ENCODE assay signal across 10 cellular contexts in the genomic region with DNA sequence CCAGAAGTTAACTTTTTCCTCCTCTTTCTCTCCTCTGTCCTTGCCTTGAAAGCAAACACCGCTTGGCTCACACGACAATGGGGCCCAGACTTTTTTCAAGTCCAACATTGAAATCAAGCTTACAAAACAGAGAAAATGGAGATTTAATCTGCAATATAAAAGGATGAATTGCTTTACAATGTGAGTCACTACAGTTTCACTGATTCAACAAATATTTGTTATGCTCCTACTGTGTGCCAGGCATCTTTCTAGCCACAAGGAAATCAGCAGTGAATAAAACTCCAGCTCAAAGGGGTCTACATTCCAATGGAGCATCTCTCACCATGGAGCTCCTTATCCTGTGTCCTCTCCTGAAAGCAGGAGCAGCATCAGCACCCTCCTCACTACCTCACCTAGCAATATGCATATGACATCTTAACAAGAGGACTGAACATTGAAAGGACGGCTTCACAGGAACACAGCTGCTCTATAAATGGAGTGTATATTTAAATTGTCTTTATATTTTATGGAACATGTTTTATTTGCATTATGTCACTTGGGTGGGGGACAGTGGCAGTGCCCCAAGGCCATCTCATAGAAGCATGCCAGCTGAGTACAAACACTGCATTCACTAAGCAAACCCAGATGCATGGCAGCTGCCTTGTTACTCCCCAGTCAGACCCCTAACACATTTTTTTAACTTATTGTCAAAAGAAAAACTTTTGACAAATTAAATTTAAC. TPM values are rescaled to one million over a fixed set of nuclear protein-coding genes. Genes with fewer than 3 reads are reported as not detected.
DNase-seq lines count a peak whose midpoint lies in the region; ATAC-seq and TF ChIP-seq lines count a peak whose summit lies in the region.
"Had no signal": no experiment of that assay in that cellular context is flagged by ENCODE, and none has a peak within 500 bp of the region (broad histone marks: within the 10 kb centered on the region; RNA-seq: fewer than 3 reads in every experiment).

No MANE protein-coding gene starts in this region.

- DNase-seq in Ammon's horn (ENCODE audit: low spot score): peak; percentile 54
- DNase-seq in NCI-H2081 treated with DMSO at 0.1 percent for 48 hours (lab: John Stamatoyannopoulos, UW): peak; percentile 12
- DNase-seq in mucosa of descending colon: no peak
- no peak for DNase-seq in activated T-cell treated with anti-CD3 and anti-CD28 coated beads, Interleukin-2, amount 50 U/mL, for 1 hour
- DNase-seq in NCI-H2196 (lab: John Stamatoyannopoulos, UW; ENCODE audit: unreplicated experiment): no peak
- no peak for DNase-seq in effector CD4-positive, alpha-beta T cell

- H3K4me1 ChIP-seq in mucosa of descending colon (ENCODE audit: low read depth): peaks cover 32% of the 10 kb centered on the region
- H3K4me1 ChIP-seq: BE2C had no signal

- H3K9me3 ChIP-seq in mucosa of descending colon: no peaks in the 10 kb centered on the region
- H3K9me3 ChIP-seq: BE2C, SJCRH30 had no signal

- no peaks in the 10 kb centered on the region for H3K36me3 ChIP-seq in mucosa of descending colon (ENCODE audit: low read depth)
- H3K36me3 ChIP-seq: BE2C, SJCRH30 had no signal

- no peak for TF ChIP-seq CTCF in mucosa of descending colon (IDR thresholded peaks at IDR 0.05)

- intact Hi-C loops in mucosa of descending colon (cut with DNase I, micrococcal nuclease): loop anchor here (5.0 kb wide), 2 partner anchors 220 to 235 kb away; no protein-coding TSS in a partner anchor

- no peak overlapping the region for H3K4me3 ChIP-seq in mucosa of descending colon
- H3K4me3 ChIP-seq: SJCRH30 had no signal

- peak overlapping the region; percentile 49 for H3K27ac ChIP-seq in cingulate gyrus (ENCODE audit: low read depth, low read length)
- H3K27ac ChIP-seq: HL-60, SJCRH30 had no signal

- ATAC-seq in mucosa of descending colon: peak; percentile 49

RNA-seq across cellular contexts. Expression of a gene that starts 39.5 kb away (rescaled TPM):
- 10 to 100 TPM; 79.3 to 88.8 (median 80.7) TPM for total RNA-seq in mucosa of descending colon

Comparison
In these comparisons a context has a peak if more than half of its experiments do, and no peak if none do; other contexts are left out.
1. DNase-seq: peak in Ammon's horn (single experiment) and NCI-H2081 treated with DMSO at 0.1 percent for 48 hours (single experiment); none in mucosa of descending colon (0 of 3), activated T-cell treated with anti-CD3 and anti-CD28 coated beads, Interleukin-2, amount 50 U/mL, for 1 hour (single experiment), NCI-H2196 (single experiment) and effector CD4-positive, alpha-beta T cell (single experiment).